In the genomic region with DNA sequence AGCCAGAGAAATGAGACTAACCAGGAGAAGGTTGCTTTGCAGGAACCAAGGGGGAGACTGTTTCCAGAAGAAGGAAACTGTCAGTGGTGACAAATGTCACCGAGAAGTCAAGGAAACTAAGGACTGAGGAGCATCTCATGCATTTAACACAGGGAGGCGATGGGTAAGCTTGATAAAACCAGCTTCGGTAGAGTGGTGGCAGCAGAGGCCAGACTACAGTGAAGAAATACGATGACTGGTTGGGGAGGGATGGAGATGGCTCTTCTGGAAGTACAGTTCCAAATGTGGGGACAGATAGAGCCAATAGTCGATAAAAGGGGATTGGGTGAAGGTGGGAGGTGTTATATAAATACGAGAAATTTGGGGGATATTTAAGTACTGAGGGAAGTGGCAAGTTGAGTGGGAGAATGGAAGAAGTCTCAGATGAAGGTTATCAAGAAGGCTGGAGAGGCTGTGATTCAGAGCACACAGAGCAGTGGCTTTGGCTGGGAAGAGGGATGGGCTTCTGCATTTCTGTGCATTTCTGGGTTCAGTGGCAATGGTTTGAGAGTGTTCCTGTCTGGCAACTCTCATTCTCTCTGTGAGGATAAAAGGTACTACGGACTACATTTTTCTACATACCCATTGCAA, we compare ENCODE assay signal across 8 cellular contexts. TPM values are rescaled to one million over a fixed set of nuclear protein-coding genes. Genes with fewer than 3 reads are reported as not detected.
DNase-seq lines count a peak whose midpoint lies in the region; ATAC-seq, FAIRE-seq and TF ChIP-seq lines count a peak whose summit lies in the region.

No MANE protein-coding gene starts in this region.

- CTCF ChIA-PET in BJ (lab: Yijun Ruan, JAX), result interaction anchor here (1.0 to 1.4 kb wide), 3 partner anchors 212 to 270 kb away, joined by 3 to 7 read pairs (median 5); no protein-coding TSS in a partner anchor
- CTCF ChIA-PET in HEK293T (lab: Yijun Ruan, JAX), result no interaction called here

- H3K4me3 Mint-ChIP-seq in chondrocyte (ENCODE audit: unreplicated experiment), result no peak overlapping the region

- H3K9me3 Mint-ChIP-seq in chondrocyte (ENCODE audit: low read depth), result no peaks in the 10 kb centered on the region

- no peak overlapping the region for H3K27ac Mint-ChIP-seq in chondrocyte (ENCODE audit: unreplicated experiment)

- H3K4me3 ChIP-seq in BJ (ENCODE audit: low read depth, low read length), result no peak overlapping the region

- DNase-seq in BJ (ENCODE audit: low read depth) (no peak), GM12892 (ENCODE audit: insufficient read length) (no peak), RPMI7951 (ENCODE audit: low read depth) (peak; percentile 34), chondrocyte (ENCODE audit: low spot score) (no peak), middle frontal gyrus (ENCODE audit: extremely low spot score, low spot score) (peak; percentile 49), HEK293T (ENCODE audit: extremely low spot score) (no peak)

- H3K27me3 Mint-ChIP-seq in chondrocyte (ENCODE audit: low read depth), result peaks cover 25% of the 10 kb centered on the region

- peaks cover 1% of the 10 kb centered on the region; the same call in 1 of the 2 replicates for H3K27me3 ChIP-seq in BJ (ENCODE audit: control insufficient read depth, insufficient read depth, low read length)

- H3K36me3 Mint-ChIP-seq in chondrocyte (ENCODE audit: low read depth), result peaks cover 2% of the 10 kb centered on the region

- peak; percentile 58 for ATAC-seq in HG03571 (IDR thresholded peaks at IDR 0.05; ENCODE audit: unreplicated experiment)
- ATAC-seq in GM21367 (IDR thresholded peaks at IDR 0.05; ENCODE audit: unreplicated experiment), result no peak

- no peaks in the 10 kb centered on the region for H3K36me3 ChIP-seq in BJ (ENCODE audit: control insufficient read depth, insufficient read depth, low read length)

- peak; percentile 98 for FAIRE-seq in GM12892 (lab: Jason Lieb, UNC)

- H3K4me1 Mint-ChIP-seq in chondrocyte (ENCODE audit: low read depth), result peaks cover 5% of the 10 kb centered on the region

- POLR2A ChIA-PET in BJ (lab: Charles Lee), result no interaction called here
- POLR2A ChIA-PET in HEK293T (lab: Yijun Ruan, JAX), result no interaction called here

- no peak for TF ChIP-seq POLR2A in GM12892 (IDR thresholded peaks at IDR 0.05; ENCODE audit: low read depth, low read length)

- peak; percentile 34; the same call in 1 of the 2 replicates for TF ChIP-seq CTCF in BJ (IDR thresholded peaks at IDR 0.05; ENCODE audit: insufficient read depth, low read depth, low read length)
- peak; percentile 63 for TF ChIP-seq CTCF in chondrocyte (IDR thresholded peaks at IDR 0.05)

TF ChIP-seq in HEK293T, 16 proteins besides CTCF, POLR2A, EP300 and RAD21:
- TF ChIP-seq ELF4 (IDR thresholded peaks at IDR 0.05) (no peak), NFRKB (IDR thresholded peaks at IDR 0.05) (no peak), LEF1 (IDR thresholded peaks at IDR 0.05; ENCODE audit: borderline replicate concordance) (no peak), CTBP1 (IDR thresholded peaks at IDR 0.05; ENCODE audit: borderline replicate concordance) (no peak)
TF ChIP-seq in HEK293T: peak in this region for 0.

RNA-seq across cellular contexts. Expression of a gene that starts 29.2 kb away (rescaled TPM):
- 14.6 and 40.0 TPM in 2 replicates for polyA plus RNA-seq in BJ (2011; rRNA removed)
- 28.4 and 36.9 TPM in 2 replicates for polyA minus RNA-seq in BJ (2011; rRNA and poly(A)+ RNA removed)
- polyA plus RNA-seq in GM12892 (2012; ENCODE audit: missing spikeins), result 36.8 TPM
- total RNA-seq in RPMI7951 (2014; rRNA removed; shearing (Covaris generic)), result 25.8 and 36.3 TPM in 2 replicates
- total RNA-seq in chondrocyte, result 38.9 to 53.4 TPM (median 47.6 TPM) in 3 replicates

Comparison
In these comparisons a context has a peak if more than half of its experiments do, and no peak if none do; other contexts are left out.
1. DNase-seq: peak in RPMI7951 (single experiment) and middle frontal gyrus (single experiment); none in BJ (single experiment), GM12892 (single experiment), chondrocyte (single experiment) and HEK293T (single experiment).